24 cellular contexts compared by ENCODE assay signal in the genomic region with DNA sequence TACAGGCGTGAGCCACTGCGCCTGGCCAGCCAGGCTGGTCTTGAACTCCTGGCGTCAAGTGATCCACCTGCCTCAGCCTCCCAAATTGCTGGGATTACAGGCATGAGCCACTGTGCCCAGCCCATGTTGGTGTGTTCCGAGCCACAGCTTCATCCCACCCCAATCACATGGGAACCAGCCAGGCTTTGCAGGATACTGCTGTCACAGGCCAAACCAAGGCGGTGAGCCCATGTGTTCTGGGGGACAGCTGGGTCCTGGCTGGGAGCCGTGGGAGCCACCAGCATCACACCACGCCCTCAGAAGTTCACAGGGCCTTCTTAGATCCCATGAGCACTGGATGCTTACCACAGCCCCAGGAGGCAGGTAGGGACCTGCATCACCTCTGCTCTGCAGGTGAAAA. TPM values are rescaled to one million over a fixed set of nuclear protein-coding genes. Genes with fewer than 3 reads are reported as not detected.
"Had no signal": no experiment of that assay in that cellular context is flagged by ENCODE, and none has a peak within 500 bp of the region (broad histone marks: within the 10 kb centered on the region; RNA-seq: fewer than 3 reads in every experiment).

No MANE protein-coding gene starts in this region.

- H3K27me3 Mint-ChIP-seq: T-cell had no signal

- H3K27ac Mint-ChIP-seq: T-cell had no signal

- H3K27me3 ChIP-seq: SJSA1 had no signal

- H3K27ac ChIP-seq: KMS-11, SJSA1, SK-N-MC had no signal

- H3K36me3 ChIP-seq: SJSA1 had no signal

- H3K4me3 ChIP-seq: SJSA1, SK-N-MC had no signal

- ATAC-seq: HepG2, Right ventricle myocardium inferior, T-cell had no signal

- H3K4me3 Mint-ChIP-seq: T-cell had no signal

- H3K9ac ChIP-seq: KMS-11 had no signal

- DNase-seq: IMR-90, Kasumi-1, MM.1S, NCI-H1092 treated with DMSO at 0.1 percent for 48 hours, NCI-H1436, NCI-H187, NCI-H2029, NCI-H2081 treated with DMSO at 0.1 percent for 48 hours, NCI-H2171, NCI-H226, NCI-H446, NCI-H510A, NCI-H524 treated with DMSO at 0.1 percent for 48 hours, NCI-H69, NCI-H774, SIG-M5, SW 1271, T-cell had no signal

- H3K4me2 ChIP-seq: KMS-11 had no signal

RNA-seq across cellular contexts. Expression of gene DHRS3, which starts 56.9 kb away (rescaled TPM):
- total RNA-seq: HT1080 had no signal
